13 cellular contexts compared by ENCODE assay signal in the genomic region with DNA sequence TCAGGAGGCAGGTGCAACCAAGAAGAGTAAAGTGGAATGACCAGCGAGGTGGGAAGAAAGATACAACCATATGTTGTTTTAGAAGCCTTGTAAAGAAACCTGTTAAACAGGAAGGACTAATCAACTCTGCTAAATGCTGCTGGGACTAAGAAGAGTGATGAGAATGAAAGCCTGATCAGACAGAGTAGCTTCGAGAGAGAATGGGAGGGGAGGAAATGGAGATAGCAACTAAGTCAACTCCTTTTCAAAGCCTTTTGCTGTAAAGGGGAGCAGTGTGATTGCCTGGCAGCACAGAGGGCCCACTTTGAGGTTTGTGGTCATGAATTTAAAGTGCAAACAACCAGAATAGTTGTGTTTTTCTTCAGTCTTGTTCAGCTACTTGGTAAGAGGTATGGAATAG. TPM values are rescaled to one million over a fixed set of nuclear protein-coding genes. Genes with fewer than 3 reads are reported as not detected.
DNase-seq lines count a peak whose midpoint lies in the region; ATAC-seq, FAIRE-seq and TF ChIP-seq lines count a peak whose summit lies in the region.
"Had no signal": no experiment of that assay in that cellular context is flagged by ENCODE, and none has a peak within 500 bp of the region (broad histone marks: within the 10 kb centered on the region; RNA-seq: fewer than 3 reads in every experiment).

No MANE protein-coding gene starts in this region.

- no peak for TF ChIP-seq RAD21 in IMR-90 (IDR thresholded peaks at IDR 0.05; ENCODE audit: low read length)

- CTCF ChIA-PET in IMR-90 (lab: Yijun Ruan, JAX) = interaction anchor here (1.2 kb wide), 1 partner anchor 361 kb away, joined by 4 read pairs; no protein-coding TSS in a partner anchor
- CTCF ChIA-PET in GM10248 (lab: Yijun Ruan, JAX) = interaction anchor here (1.2 to 1.9 kb wide), 3 partner anchors 16 to 362 kb away, joined by 3 to 6 read pairs (median 4); no protein-coding TSS in a partner anchor

- no peak overlapping the region for H2AK9ac ChIP-seq in IMR-90 (replicated peaks; ENCODE audit: low read depth, low read length, poor library complexity)

- H3K27me3 ChIP-seq in IMR-90 (ENCODE audit: control insufficient read depth, insufficient read depth, low read length) = no peaks in the 10 kb centered on the region
- H3K27me3 ChIP-seq: neural progenitor cell had no signal

- H3K9me1 ChIP-seq in IMR-90 (ENCODE audit: insufficient read depth, low read length) = no peaks in the 10 kb centered on the region

- no peak overlapping the region for H3K14ac ChIP-seq in IMR-90 (replicated peaks; ENCODE audit: low read depth, low read length)

- H4K20me1 ChIP-seq in IMR-90 (ENCODE audit: insufficient read depth, low read length) = no peaks in the 10 kb centered on the region

- H3K9me3 Mint-ChIP-seq in activated T-helper 2 cell treated with anti-CD3 and anti-CD28 coated beads, Interferon-gamma antibody, Interleukin-2, Interleukin-4, amounts not matched to agents 10 μg/mL and 5 μg/mL and 100 μg/mL, durations not matched to agents 14 hours and 24 hours and 36 hours = peaks cover 12% of the 10 kb centered on the region

- dilution Hi-C loops in IMR-90 (cut with HindIII; ENCODE audit: low sequenced_read_pairs, unreplicated experiment) = no loop called here

- no peak overlapping the region for H3K4ac ChIP-seq in IMR-90 (ENCODE audit: low read depth, low read length)

- H3K27ac ChIP-seq in IMR-90 (ENCODE audit: insufficient read depth, low read length) (no peak overlapping the region), skin epidermis (peak overlapping the region in 11 of 21 experiments; percentile 3 to 66 (median 42))
- H3K27ac ChIP-seq: A549, neural progenitor cell had no signal

- H3K79me1 ChIP-seq in IMR-90 (ENCODE audit: low read depth in 1 of 2, low read length in 2 of 2) = peaks cover 7 to 18% of the 10 kb centered on the region in 2 experiments; a peak in 3 of 4 replicates

- H3K4me3 ChIP-seq in IMR-90 (ENCODE audit: insufficient read depth, low read depth, low read length) (no peak overlapping the region), skin epidermis (no peak overlapping the region)
- H3K4me3 ChIP-seq: A549, neural progenitor cell had no signal

- TF ChIP-seq CTCF in IMR-90 (conservative IDR thresholded peaks at IDR 0.05; ENCODE audit: low read depth, low read length) = no peak
- TF ChIP-seq CTCF in GM10248 (IDR thresholded peaks at IDR 0.05; ENCODE audit: control extremely low read depth, extremely low read depth, low read depth, missing control alignments) = no peak

- H4K5ac ChIP-seq in IMR-90 (ENCODE audit: low read depth, low read length) = no peak overlapping the region

- H2BK15ac ChIP-seq in IMR-90 (ENCODE audit: low read depth, low read length) = no peak overlapping the region

- no peak overlapping the region for H3K9ac ChIP-seq in IMR-90 (ENCODE audit: low read depth, low read length)
- H3K9ac ChIP-seq: neural progenitor cell had no signal

- H3K4me1 ChIP-seq in IMR-90 (ENCODE audit: control insufficient read depth, insufficient read depth, low read length) = no peaks in the 10 kb centered on the region
- H3K4me1 ChIP-seq: A549, neural progenitor cell had no signal

- TF ChIP-seq POLR2A in IMR-90 (IDR thresholded peaks at IDR 0.05; ENCODE audit: low read depth, low read length) = no peak

- H2AK5ac ChIP-seq in IMR-90 (ENCODE audit: low read depth, low read length) = no peak overlapping the region

- H2AFZ ChIP-seq in IMR-90 (replicated peaks; ENCODE audit: low read length, poor library complexity) = no peak overlapping the region
- H2AFZ ChIP-seq: neural progenitor cell had no signal

- H2BK20ac ChIP-seq in IMR-90 (ENCODE audit: low read depth, low read length) = no peak overlapping the region

- no peak overlapping the region for H3K4me2 ChIP-seq in IMR-90 (ENCODE audit: low read depth, low read length)
- H3K4me2 ChIP-seq: A549, neural progenitor cell had no signal

- H3K56ac ChIP-seq in IMR-90 (ENCODE audit: extremely low read depth, insufficient read depth, low read length) = no peak overlapping the region

- in situ Hi-C loops in IMR-90 (cut with MboI; ENCODE audit: low sequenced_read_pairs) = loop anchor here (5.0 kb wide), 1 partner anchor 360 kb away; no protein-coding TSS in a partner anchor

- H2BK5ac ChIP-seq in IMR-90 (ENCODE audit: low read depth, low read length, poor library complexity, severe bottlenecking) = no peak overlapping the region

- H4K8ac ChIP-seq in IMR-90 (ENCODE audit: low read depth in 2 of 2, low read length in 2 of 2) = no peak overlapping the region

- POLR2A ChIA-PET in IMR-90 (lab: Charles Lee; ENCODE audit: unreplicated experiment) (no interaction called here), GM10248 (lab: Yijun Ruan, JAX) (no interaction called here)

- H3K18ac ChIP-seq in IMR-90 (ENCODE audit: low read depth, low read length) = no peak overlapping the region

- peaks cover 8% of the 10 kb centered on the region; the same call in 1 of the 2 replicates for H3K36me3 ChIP-seq in IMR-90 (ENCODE audit: control insufficient read depth, insufficient read depth, low read length)

- H2BK120ac ChIP-seq in IMR-90 (ENCODE audit: low read depth, low read length) = no peak overlapping the region

- ATAC-seq in activated CD4-positive, CD25-positive, alpha-beta regulatory T cell treated with anti-CD3 and anti-CD28 coated beads, Interleukin-2, amount 50 U/mL, for 24 hours = peak; percentile 56 to 64
- ATAC-seq in IMR-90 (ENCODE audit: low read depth) (no peak), GM19035 (IDR thresholded peaks at IDR 0.05; ENCODE audit: unreplicated experiment) (no peak)
- ATAC-seq: A549 had no signal

- DNase-seq in activated CD4-positive, CD25-positive, alpha-beta regulatory T cell (lab: John Stamatoyannopoulos, UW) = no peak
- DNase-seq in IMR-90 (no peak), GM10248 (ENCODE audit: extremely low spot score) (no peak), RCC 7860 (ENCODE audit: low spot score) (no peak)
- DNase-seq in activated T-helper 2 cell treated with anti-CD3 and anti-CD28 coated beads, Interferon-gamma antibody, Interleukin-2, Interleukin-4, amounts not matched to agents 10 μg/mL and 5 μg/mL and 100 μg/mL, durations not matched to agents 14 hours and 24 hours and 36 hours (ENCODE audit: low spot score) = peak; percentile 49
- DNase-seq: anterior cingulate cortex, MM.1S, T-helper 9 cell had no signal

- peaks cover 49% of the 10 kb centered on the region for H3K4me1 Mint-ChIP-seq in activated T-helper 2 cell treated with anti-CD3 and anti-CD28 coated beads, Interferon-gamma antibody, Interleukin-2, Interleukin-4, amounts not matched to agents 10 μg/mL and 5 μg/mL and 100 μg/mL, durations not matched to agents 14 hours and 24 hours and 36 hours (ENCODE audit: low read depth)
- H3K4me1 Mint-ChIP-seq: neural progenitor cell had no signal

- no peak for FAIRE-seq in RCC 7860 (lab: Jason Lieb, UNC)
- FAIRE-seq: A549 had no signal

- no peak overlapping the region for H3K27ac Mint-ChIP-seq in activated T-helper 2 cell treated with anti-CD3 and anti-CD28 coated beads, Interferon-gamma antibody, Interleukin-2, Interleukin-4, amounts not matched to agents 10 μg/mL and 5 μg/mL and 100 μg/mL, durations not matched to agents 14 hours and 24 hours and 36 hours
- H3K27ac Mint-ChIP-seq: neural progenitor cell had no signal

- H3K27me3 Mint-ChIP-seq in activated T-helper 2 cell treated with anti-CD3 and anti-CD28 coated beads, Interferon-gamma antibody, Interleukin-2, Interleukin-4, amounts not matched to agents 10 μg/mL and 5 μg/mL and 100 μg/mL, durations not matched to agents 14 hours and 24 hours and 36 hours (ENCODE audit: low read depth) = no peaks in the 10 kb centered on the region

- H3K4me3 Mint-ChIP-seq in activated T-helper 2 cell treated with anti-CD3 and anti-CD28 coated beads, Interferon-gamma antibody, Interleukin-2, Interleukin-4, amounts not matched to agents 10 μg/mL and 5 μg/mL and 100 μg/mL, durations not matched to agents 14 hours and 24 hours and 36 hours (ENCODE audit: low read depth) = no peak overlapping the region
- H3K4me3 Mint-ChIP-seq: neural progenitor cell had no signal

- H3K9me3 ChIP-seq in IMR-90 (ENCODE audit: control insufficient read depth, insufficient read depth, low read length) = no peaks in the 10 kb centered on the region
- H3K9me3 ChIP-seq: A549 had no signal

- no TSS peak for BruUV-seq in IMR-90 (replicated peaks; lab: Mats Ljungman, UMichigan)

- intact Hi-C loops in IMR-90 (cut with micrococcal nuclease) = no loop called here
- intact Hi-C loops in activated T-helper 2 cell treated with anti-CD3 and anti-CD28 coated beads, Interferon-gamma antibody, Interleukin-2, Interleukin-4, amounts not matched to agents 10 μg/mL and 5 μg/mL and 100 μg/mL, durations not matched to agents 14 hours and 24 hours and 36 hours (cut with micrococcal nuclease) = loop anchor here (5.0 to 10.0 kb wide), 4 partner anchors 80 to 518 kb away; no protein-coding TSS in a partner anchor

- WGBS in IMR-90 (ENCODE audit: extremely low coverage in 2 of 2, insufficient read length in 1 of 2), 2 experiments = 100% methylated on average over 1 of the region's 2 CpGs; no CpG with 5 or more reads in 1 of the 2 experiments

- H3K23ac ChIP-seq in IMR-90 (ENCODE audit: low read depth, low read length) = 0 out of 2 replicates have a peak overlapping the region, but pooled peaks have one; percentile 29

- H4K91ac ChIP-seq in IMR-90 (ENCODE audit: insufficient read depth, low read depth, low read length) = no peak overlapping the region

- peaks cover 40% of the 10 kb centered on the region for H3K36me3 Mint-ChIP-seq in activated T-helper 2 cell treated with anti-CD3 and anti-CD28 coated beads, Interferon-gamma antibody, Interleukin-2, Interleukin-4, amounts not matched to agents 10 μg/mL and 5 μg/mL and 100 μg/mL, durations not matched to agents 14 hours and 24 hours and 36 hours (ENCODE audit: low read depth)

TF ChIP-seq in IMR-90, 13 proteins besides CTCF, POLR2A, EP300 and RAD21 (continues in another document):
- TF ChIP-seq MXI1 (IDR thresholded peaks at IDR 0.05; ENCODE audit: borderline replicate concordance, low read depth, low read length) (no peak), NFE2L2 (IDR thresholded peaks at IDR 0.05; ENCODE audit: low read depth, low read length) (no peak), MAFK (IDR thresholded peaks at IDR 0.05; ENCODE audit: low read depth, low read length) (no peak)

RNA-seq across cellular contexts. Expression of a gene that starts 31.4 kb away (rescaled TPM):
- total RNA-seq in IMR-90 (2012; rRNA removed) = 60.2 and 87.2 TPM in 2 replicates
- 5.1 and 8.4 TPM in 2 replicates for polyA plus RNA-seq in IMR-90 (2012; rRNA removed)
- polyA plus RNA-seq in IMR-90 (2012; cell fraction: cytosol; rRNA removed) = 1.5 and 1.9 TPM in 2 replicates
- polyA plus RNA-seq in IMR-90 (2012; cell fraction: nucleus; rRNA removed; ENCODE audit: low replicate concordance) = 2.5 and 12.1 TPM in 2 replicates
- 38.6 and 39.4 TPM in 2 replicates for total RNA-seq in activated T-helper 2 cell treated with anti-CD3 and anti-CD28 coated beads, Interferon-gamma antibody, Interleukin-2, Interleukin-4, amounts not matched to agents 10 μg/mL and 5 μg/mL and 100 μg/mL, durations not matched to agents 14 hours and 24 hours and 36 hours

RNA-seq across cellular contexts. Expression of a gene that starts 32.6 kb away (rescaled TPM):
- total RNA-seq in IMR-90 (2012; rRNA removed) = 26.4 and 27.6 TPM in 2 replicates
- polyA plus RNA-seq in IMR-90 (2012; rRNA removed) = 19.2 and 24.9 TPM in 2 replicates
- 5.0 and 6.2 TPM in 2 replicates for polyA plus RNA-seq in IMR-90 (2012; cell fraction: cytosol; rRNA removed)
- polyA plus RNA-seq in IMR-90 (2012; cell fraction: nucleus; rRNA removed; ENCODE audit: low replicate concordance) = 5.3 and 39.8 TPM in 2 replicates
- 3.4 and 3.8 TPM in 2 replicates for total RNA-seq in activated T-helper 2 cell treated with anti-CD3 and anti-CD28 coated beads, Interferon-gamma antibody, Interleukin-2, Interleukin-4, amounts not matched to agents 10 μg/mL and 5 μg/mL and 100 μg/mL, durations not matched to agents 14 hours and 24 hours and 36 hours

Comparison
In these comparisons a context has a peak if more than half of its experiments do, and no peak if none do; other contexts are left out.
1. ATAC-seq: peak in activated CD4-positive, CD25-positive, alpha-beta regulatory T cell treated with anti-CD3 and anti-CD28 coated beads, Interleukin-2, amount 50 U/mL, for 24 hours (2 of 2); none in IMR-90 (single experiment) and GM19035 (single experiment).